Comparison of ENCODE assay signal across 12 cellular contexts in the genomic region with DNA sequence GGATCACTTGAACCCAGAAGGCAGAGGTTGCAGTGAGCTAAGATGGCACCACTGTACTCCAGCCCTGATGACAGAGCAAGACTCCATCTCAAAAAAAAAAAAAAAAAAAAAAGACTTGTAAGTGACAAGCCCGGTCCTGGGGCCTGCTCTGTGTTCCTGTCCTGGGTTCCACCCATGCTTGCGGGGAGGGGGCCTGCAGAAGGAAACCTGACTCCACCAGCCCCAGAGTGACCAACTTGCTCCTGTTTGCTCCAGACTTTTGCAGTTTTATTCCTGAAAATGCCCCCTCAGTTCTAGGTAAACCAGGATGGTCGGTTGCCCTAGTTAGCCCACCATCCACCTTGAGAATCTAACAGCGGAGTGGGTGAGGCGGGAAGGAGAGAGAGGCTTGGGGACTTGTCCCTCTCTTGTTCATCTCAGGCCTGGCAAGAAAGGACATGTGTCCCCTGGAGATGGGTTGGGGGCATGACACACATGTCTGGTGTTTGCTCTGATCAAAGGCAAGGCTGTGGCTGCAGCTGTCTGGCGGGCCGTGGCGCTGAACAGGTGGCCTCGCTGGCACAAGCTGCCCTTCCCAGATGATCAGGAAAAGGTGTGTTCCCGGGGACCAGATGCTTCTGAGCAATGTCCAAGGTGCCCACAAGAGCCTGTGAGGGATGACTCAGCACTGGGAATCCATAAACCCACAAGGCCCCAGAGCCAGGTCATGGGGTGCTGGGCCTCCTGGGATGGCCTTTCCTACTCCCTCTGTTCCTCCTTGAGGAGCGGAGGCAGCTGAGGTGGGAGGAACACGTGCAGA. TPM values are rescaled to one million over a fixed set of nuclear protein-coding genes. Genes with fewer than 3 reads are reported as not detected.
DNase-seq lines count a peak whose midpoint lies in the region; FAIRE-seq and TF ChIP-seq lines count a peak whose summit lies in the region.
"Had no signal": no experiment of that assay in that cellular context is flagged by ENCODE, and none has a peak within 500 bp of the region (broad histone marks: within the 10 kb centered on the region; RNA-seq: fewer than 3 reads in every experiment).

No MANE protein-coding gene starts in this region.

- H3K4ac ChIP-seq in neuronal stem cell (ENCODE audit: low read length) = no peak overlapping the region

- no CpG with 5 or more reads among the region's 12 CpGs for WGBS in neuronal stem cell (ENCODE audit: extremely low coverage in 2 of 2, insufficient read length in 2 of 2, insufficient replicate concordance in 1 of 2), 2 donors

- TF ChIP-seq POLR2A in GM12892 (IDR thresholded peaks at IDR 0.05; ENCODE audit: low read depth, low read length) = no peak

- peak; percentile 14 for DNase-seq in Daoy (ENCODE audit: low read depth)
- peak; percentile 35 for DNase-seq in MV-4-11 (lab: John Stamatoyannopoulos, UW)
- peak; percentile 17 for DNase-seq in brain microvascular endothelial cell
- DNase-seq in neuronal stem cell (ENCODE audit: low spot score) = no peak
- no peak for DNase-seq in NCI-H187 (lab: John Stamatoyannopoulos, UW)
- DNase-seq in UCSD-AML1 (lab: John Stamatoyannopoulos, UW; ENCODE audit: unreplicated experiment) = no peak
- DNase-seq in GM12892 (ENCODE audit: insufficient read length) = no peak
- DNase-seq: activated CD4-positive, alpha-beta T cell treated with anti-CD3 and anti-CD28 coated beads for 4 hours; activated gamma-delta T cell treated with Interleukin-2 at 50 U/mL for 16 hours; MM.1S; naive thymus-derived CD4-positive, alpha-beta T cell had no signal

- H3K4me2 ChIP-seq in neuronal stem cell (ENCODE audit: insufficient read depth, low read length, poor library complexity, severe bottlenecking) = no peak overlapping the region

- no peak overlapping the region for H2BK15ac ChIP-seq in neuronal stem cell (ENCODE audit: low read length)

- peak overlapping the region; percentile 24 for H3K18ac ChIP-seq in neuronal stem cell (ENCODE audit: low read length)

- no peak overlapping the region for H3K9ac ChIP-seq in neuronal stem cell (ENCODE audit: low read depth, low read length, poor library complexity)

- H4K91ac ChIP-seq in neuronal stem cell (ENCODE audit: low read depth, low read length, poor library complexity) = no peak overlapping the region

- H3K36me3 ChIP-seq in brain microvascular endothelial cell (replicated peaks) (no peaks in the 10 kb centered on the region), neuronal stem cell (replicated peaks in 1 of 2; ENCODE audit: control insufficient read depth in 2 of 2, insufficient read depth in 2 of 2, low read length in 2 of 2) (no peaks in the 10 kb centered on the region)

- no peak overlapping the region for H2BK120ac ChIP-seq in neuronal stem cell (ENCODE audit: low read depth, low read length)

- FAIRE-seq in GM12892 (lab: Jason Lieb, UNC) = no peak

- H3K27ac ChIP-seq in brain microvascular endothelial cell (no peak overlapping the region), neuronal stem cell (replicated peaks; ENCODE audit: low read length) (no peak overlapping the region)
- H3K27ac ChIP-seq: dorsolateral prefrontal cortex had no signal

- H2BK5ac ChIP-seq in neuronal stem cell (ENCODE audit: low read length) = no peak overlapping the region

- no peak for TF ChIP-seq CTCF in brain microvascular endothelial cell (IDR thresholded peaks at IDR 0.05; ENCODE audit: low read depth, low read length, missing control alignments)

- no peak overlapping the region for H3K14ac ChIP-seq in neuronal stem cell (ENCODE audit: low read length)

- no peak overlapping the region for H2AFZ ChIP-seq in neuronal stem cell (ENCODE audit: low read length)

- in situ Hi-C loops in brain microvascular endothelial cell (cut with HindIII; ENCODE audit: low pct_ligation_motif_present, low sequenced_read_pairs) = no loop called here

- peaks cover 4 to 12% of the 10 kb centered on the region in 2 donors for H3K9me3 ChIP-seq in neuronal stem cell (replicated peaks in 1 of 2; ENCODE audit: control insufficient read depth in 2 of 2, insufficient read depth in 1 of 2, low read depth in 1 of 2, low read length in 2 of 2)

- no peaks in the 10 kb centered on the region for H3K27me3 ChIP-seq in brain microvascular endothelial cell (replicated peaks)
- peaks cover 0 to 13% (median 0%) of the 10 kb centered on the region in 3 experiments for H3K27me3 ChIP-seq in neuronal stem cell (ENCODE audit: control insufficient read depth in 3 of 3, insufficient read depth in 3 of 3, low read depth in 1 of 3, low read length in 3 of 3)
- H3K27me3 ChIP-seq: dorsolateral prefrontal cortex had no signal

- H3K23ac ChIP-seq in neuronal stem cell (ENCODE audit: low read depth, low read length, poor library complexity) = no peak overlapping the region

- H2AK5ac ChIP-seq in neuronal stem cell (ENCODE audit: low read depth, low read length) = peak overlapping the region; percentile 63

- peaks cover 0 to 1% of the 10 kb centered on the region in 2 donors for H3K4me1 ChIP-seq in neuronal stem cell (ENCODE audit: control insufficient read depth in 2 of 2, insufficient read depth in 1 of 2, low read depth in 1 of 2, low read length in 2 of 2)

- H2BK12ac ChIP-seq in neuronal stem cell (ENCODE audit: low read length) = no peak overlapping the region

- no peak overlapping the region for H3K4me3 ChIP-seq in brain microvascular endothelial cell (ENCODE audit: low read depth, low read length)
- H3K4me3 ChIP-seq in neuronal stem cell (ENCODE audit: low read length in 2 of 2) = no peak overlapping the region
- H3K4me3 ChIP-seq: dorsolateral prefrontal cortex had no signal

- H3K79me1 ChIP-seq in neuronal stem cell (ENCODE audit: low read depth, low read length) = peaks cover 3% of the 10 kb centered on the region

- H4K8ac ChIP-seq in neuronal stem cell (ENCODE audit: low read depth, low read length) = peak overlapping the region; percentile 21

RNA-seq across cellular contexts. Expression of a gene that starts 9.9 kb away (rescaled TPM):
- 13.8 and 17.2 TPM in 2 replicates for total RNA-seq in Daoy (2014; rRNA removed; shearing (Covaris generic))
- polyA plus RNA-seq in neuronal stem cell (2013, experiment 1 of 2) = 32.3 TPM
- polyA plus RNA-seq in neuronal stem cell (2013, experiment 2 of 2) = 34.5 TPM
- polyA plus RNA-seq in GM12892 (2012; ENCODE audit: missing spikeins) = 2.6 TPM

RNA-seq across cellular contexts. Expression of a gene that starts 30.7 kb away (rescaled TPM):
- total RNA-seq in Daoy (2014; rRNA removed; shearing (Covaris generic)) = 32.2 and 46.7 TPM in 2 replicates
- 36.4 TPM for polyA plus RNA-seq in neuronal stem cell (2013, experiment 1 of 2)
- polyA plus RNA-seq in neuronal stem cell (2013, experiment 2 of 2) = 35.7 TPM
- 16.1 TPM for polyA plus RNA-seq in GM12892 (2012; ENCODE audit: missing spikeins)

Comparison
In these comparisons a context has a peak if more than half of its experiments do, and no peak if none do; other contexts are left out.
1. DNase-seq: peak in Daoy (single experiment), MV-4-11 (single experiment) and brain microvascular endothelial cell (single experiment); none in neuronal stem cell (single experiment), NCI-H187 (0 of 2), UCSD-AML1 (single experiment) and GM12892 (single experiment).